ENCODE assay signal across 28 cellular contexts in genomic region chr2:5727242-5727641, GRCh38. TPM values are rescaled to one million over a fixed set of nuclear protein-coding genes. Genes with fewer than 3 reads are reported as not detected.
"Had no signal": no experiment of that assay in that cellular context is flagged by ENCODE, and none has a peak within 500 bp of the region (broad histone marks: within the 10 kb centered on the region; RNA-seq: fewer than 3 reads in every experiment).

No MANE protein-coding gene starts in this region.

- H3K4me1 Mint-ChIP-seq: activated naive CD4-positive, alpha-beta T cell treated with anti-CD3 and anti-CD28 coated beads, Interleukin-2, amount 50 U/mL, for 24 hours; T-cell had no signal

- H3K4me1 ChIP-seq: body of pancreas, lower lobe of right lung, right lobe of liver, upper lobe of right lung had no signal

- H3K4me3 ChIP-seq: body of pancreas, lower lobe of right lung, right lobe of liver, skin epidermis, thyroid gland, upper lobe of right lung had no signal

- H3K4me3 Mint-ChIP-seq: activated naive CD4-positive, alpha-beta T cell treated with anti-CD3 and anti-CD28 coated beads, Interleukin-2, amount 50 U/mL, for 24 hours; dendritic cell treated with granulocyte-macrophage colony-stimulating factor and Interleukin-4, amounts not matched to agents 40 ng/mL and 50 ng/mL, for 4 days; naive thymus-derived CD4-positive, alpha-beta T cell; stimulated activated naive CD8-positive, alpha-beta T cell treated with anti-CD3 and anti-CD28 coated beads, Interleukin-15, Interleukin-2, amounts not matched to agents 100 ng/mL and 50 ng/mL, for 24 hours; T-cell; T-helper 2 cell treated with Interferon-gamma antibody and Interleukin-4, amounts not matched to agents 5 μg/mL and 100 μg/mL, for 36 hours had no signal

- H3K27me3 ChIP-seq: body of pancreas, right lobe of liver, thyroid gland, upper lobe of right lung had no signal

- DNase-seq: activated CD4-positive, alpha-beta T cell treated with anti-CD3 and anti-CD28 coated beads for 1 hour; activated CD4-positive, alpha-beta T cell treated with anti-CD3 and anti-CD28 coated beads, Interleukin-2, amount 50 U/mL, for 1 hour; activated gamma-delta T cell treated with Interleukin-2 at 50 U/mL for 16 hours; activated T-cell treated with anti-CD3 and anti-CD28 coated beads, Interleukin-2, amount 50 U/mL, for 1 hour; anterior cingulate cortex; body of pancreas; effector memory CD4-positive, alpha-beta T cell; foreskin melanocyte; head of caudate nucleus; hypothalamus; lower lobe of right lung; naive thymus-derived CD4-positive, alpha-beta T cell; occipital lobe; right lobe of liver; stimulated activated CD4-positive, alpha-beta T cell treated with anti-CD3 and anti-CD28 coated beads, Interleukin-1b, Interleukin-23, amount 100 ng/mL, for 48 hours; substantia nigra; T-cell; thyroid gland; upper lobe of right lung; WERI-Rb-1 had no signal

- H3K27ac Mint-ChIP-seq: activated naive CD4-positive, alpha-beta T cell treated with anti-CD3 and anti-CD28 coated beads, Interleukin-2, amount 50 U/mL, for 24 hours; dendritic cell treated with granulocyte-macrophage colony-stimulating factor and Interleukin-4, amounts not matched to agents 40 ng/mL and 50 ng/mL, for 4 days; naive thymus-derived CD4-positive, alpha-beta T cell; stimulated activated naive CD8-positive, alpha-beta T cell treated with anti-CD3 and anti-CD28 coated beads, Interleukin-15, Interleukin-2, amounts not matched to agents 100 ng/mL and 50 ng/mL, for 24 hours; T-cell; T-helper 2 cell treated with Interferon-gamma antibody and Interleukin-4, amounts not matched to agents 5 μg/mL and 100 μg/mL, for 36 hours had no signal

- H3K36me3 ChIP-seq: lower lobe of right lung, right lobe of liver, thyroid gland, upper lobe of right lung, WERI-Rb-1 had no signal

- H3K36me3 Mint-ChIP-seq: activated naive CD4-positive, alpha-beta T cell treated with anti-CD3 and anti-CD28 coated beads, Interleukin-2, amount 50 U/mL, for 24 hours; naive thymus-derived CD4-positive, alpha-beta T cell; T-cell had no signal

- ATAC-seq: body of pancreas; esophagus mucosa; left lobe of liver; lower lobe of right lung; naive thymus-derived CD4-positive, alpha-beta T cell; right lobe of liver; T-cell; upper lobe of right lung had no signal

- H3K9me3 ChIP-seq: body of pancreas, lower lobe of right lung, right lobe of liver, thyroid gland, upper lobe of right lung had no signal

- H3K27ac ChIP-seq: body of pancreas, lower lobe of right lung, right lobe of liver, skin epidermis, thyroid gland, upper lobe of right lung, WERI-Rb-1 had no signal

- H3K9me3 Mint-ChIP-seq: activated naive CD4-positive, alpha-beta T cell treated with anti-CD3 and anti-CD28 coated beads, Interleukin-2, amount 50 U/mL, for 24 hours; dendritic cell treated with granulocyte-macrophage colony-stimulating factor and Interleukin-4, amounts not matched to agents 40 ng/mL and 50 ng/mL, for 4 days; stimulated activated naive CD8-positive, alpha-beta T cell treated with anti-CD3 and anti-CD28 coated beads, Interleukin-15, Interleukin-2, amounts not matched to agents 100 ng/mL and 50 ng/mL, for 24 hours; T-helper 2 cell treated with Interferon-gamma antibody and Interleukin-4, amounts not matched to agents 5 μg/mL and 100 μg/mL, for 36 hours had no signal

RNA-seq across cellular contexts. Expression of gene SOX11, which starts 35.1 kb away (rescaled TPM):
- total RNA-seq: endothelial cell of umbilical vein; esophagus mucosa; naive thymus-derived CD4-positive, alpha-beta T cell; right lobe of liver; T-cell; thyroid gland had no signal
- polyA plus RNA-seq: endothelial cell of umbilical vein; naive thymus-derived CD4-positive, alpha-beta T cell had no signal
